ENCODE assay signal across 1 cellular context in the genomic region with DNA sequence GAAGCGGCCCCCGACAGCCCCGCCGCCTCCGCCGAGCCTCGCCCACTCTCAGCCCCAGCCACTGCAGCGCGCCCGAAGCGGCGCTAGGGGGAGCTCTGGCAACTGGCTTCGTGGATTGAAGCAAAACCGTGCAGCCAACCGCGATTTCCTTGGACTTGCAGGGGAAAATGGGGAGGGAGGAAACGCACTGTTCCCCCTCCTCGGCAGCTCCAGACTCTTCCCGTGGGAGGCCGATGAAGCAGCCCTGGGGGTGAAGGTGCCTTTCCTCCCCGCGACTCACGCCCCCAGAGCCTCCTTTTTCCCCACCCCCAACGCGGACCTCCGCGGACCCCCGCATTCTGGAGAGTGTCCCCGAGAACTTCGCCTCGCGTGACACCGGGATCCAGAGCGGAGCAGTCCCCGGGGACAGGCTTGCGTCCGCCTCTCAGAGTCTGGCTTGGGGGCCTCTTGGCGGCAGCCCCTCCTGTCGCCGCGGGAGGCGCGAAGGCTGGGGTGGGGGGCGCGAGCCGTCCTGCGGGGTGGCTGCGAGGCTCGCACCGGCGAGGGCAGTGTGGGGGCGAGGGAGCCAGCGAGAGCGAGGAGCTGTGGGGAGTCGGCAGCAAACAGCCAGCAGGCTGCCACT.
TF ChIP-seq lines count a peak whose summit lies in the region.

No MANE protein-coding gene starts in this region.

TF ChIP-seq in GM12878, 131 proteins besides CTCF, POLR2A, EP300 and RAD21 (continued from another document and continues in another):
- TF ChIP-seq CBX5 (IDR thresholded peaks at IDR 0.05; ENCODE audit: low read depth) (no peak), CHD1 (IDR thresholded peaks at IDR 0.05; ENCODE audit: low read depth, low read length) (no peak), SIX5 (IDR thresholded peaks at IDR 0.05; ENCODE audit: low read depth, low read length, severe bottlenecking) (no peak), CBX3 (IDR thresholded peaks at IDR 0.05; ENCODE audit: borderline replicate concordance, low read depth) (no peak), NRF1 (conservative IDR thresholded peaks at IDR 0.05; ENCODE audit: low read depth, low read length) (no peak; the same call in 1 of the 2 replicates), POLR2AphosphoS2 (IDR thresholded peaks at IDR 0.05; ENCODE audit: low read depth, low read length) (no peak), LARP7 (IDR thresholded peaks at IDR 0.05) (peak; percentile 55; the same call in 1 of the 2 replicates), IKZF1 (conservative IDR thresholded peaks at IDR 0.05) (peak; percentile 92), STAT3 (IDR thresholded peaks at IDR 0.05; ENCODE audit: low read depth, low read length) (no peak), SMAD1 (IDR thresholded peaks at IDR 0.05; ENCODE audit: low read depth, partially characterized antibody) (no peak), GABPA (IDR thresholded peaks at IDR 0.05; ENCODE audit: low read depth) (no peak), ZNF622 (IDR thresholded peaks at IDR 0.05) (no peak), RAD51 (IDR thresholded peaks at IDR 0.05) (no peak), TCF7 (IDR thresholded peaks at IDR 0.05; ENCODE audit: borderline replicate concordance) (no peak), MYB (IDR thresholded peaks at IDR 0.05; ENCODE audit: borderline replicate concordance, low read depth, low read length) (no peak), ASH2L (IDR thresholded peaks at IDR 0.05; ENCODE audit: borderline replicate concordance, low read depth) (no peak), MXI1 (IDR thresholded peaks at IDR 0.05; ENCODE audit: low read depth, low read length) (no peak), ATF7 (IDR thresholded peaks at IDR 0.05; ENCODE audit: low read depth) (no peak), NR2C1 (IDR thresholded peaks at IDR 0.05) (no peak), NFYA (IDR thresholded peaks at IDR 0.05; ENCODE audit: borderline replicate concordance, low read depth, low read length) (no peak), NFIC (IDR thresholded peaks at IDR 0.05; ENCODE audit: low read depth, low read length) (no peak), BMI1 (IDR thresholded peaks at IDR 0.05; ENCODE audit: borderline replicate concordance) (no peak), RFX5 (IDR thresholded peaks at IDR 0.05; ENCODE audit: low read depth, low read length) (no peak), CREB1 (IDR thresholded peaks at IDR 0.05; ENCODE audit: low read depth) (0 out of 2 replicates have a peak, but pooled peaks have one; percentile 23), ZNF274 (IDR thresholded peaks at IDR 0.05; ENCODE audit: insufficient read depth, insufficient read length) (no peak), SREBF1 (IDR thresholded peaks at IDR 0.05; ENCODE audit: low read length) (no peak), HCFC1 (IDR thresholded peaks at IDR 0.05; ENCODE audit: low read length) (no peak), ZBED1 (IDR thresholded peaks at IDR 0.05; ENCODE audit: borderline replicate concordance) (no peak), SIN3A (IDR thresholded peaks at IDR 0.05; ENCODE audit: low read depth, low read length) (no peak), SMARCA5 (IDR thresholded peaks at IDR 0.05) (peak; percentile 80), FOXM1 (IDR thresholded peaks at IDR 0.05; ENCODE audit: low read depth, low read length) (no peak), RBBP5 (conservative IDR thresholded peaks at IDR 0.05) (no peak), MTA3 (IDR thresholded peaks at IDR 0.05; ENCODE audit: borderline replicate concordance, low read length) (no peak), CREM (IDR thresholded peaks at IDR 0.05; ENCODE audit: low read depth) (0 out of 2 replicates have a peak, but pooled peaks have one; percentile 25), NFXL1 (IDR thresholded peaks at IDR 0.05; ENCODE audit: borderline replicate concordance) (no peak), EGR1 (IDR thresholded peaks at IDR 0.05; ENCODE audit: borderline replicate concordance in 1 of 2, low read depth in 2 of 2, low read length in 2 of 2) (peak in 1 of 2 experiments; percentile 93; a peak in 2 of 3 replicates), BHLHE40 (IDR thresholded peaks at IDR 0.05; ENCODE audit: borderline replicate concordance in 1 of 2, low read depth in 2 of 2, low read length in 1 of 2) (peak; percentile 71 to 75; a peak in 3 of 4 replicates), CEBPB (IDR thresholded peaks at IDR 0.05; ENCODE audit: borderline replicate concordance in 1 of 2, low read depth in 2 of 2, low read length in 2 of 2) (no peak), ZNF207 (IDR thresholded peaks at IDR 0.05; ENCODE audit: borderline replicate concordance) (0 out of 2 replicates have a peak, but pooled peaks have one; percentile 40), SMC3 (IDR thresholded peaks at IDR 0.05; ENCODE audit: borderline replicate concordance, low read length) (peak; percentile 78)
- TF ChIP-seq, protein P1, sequence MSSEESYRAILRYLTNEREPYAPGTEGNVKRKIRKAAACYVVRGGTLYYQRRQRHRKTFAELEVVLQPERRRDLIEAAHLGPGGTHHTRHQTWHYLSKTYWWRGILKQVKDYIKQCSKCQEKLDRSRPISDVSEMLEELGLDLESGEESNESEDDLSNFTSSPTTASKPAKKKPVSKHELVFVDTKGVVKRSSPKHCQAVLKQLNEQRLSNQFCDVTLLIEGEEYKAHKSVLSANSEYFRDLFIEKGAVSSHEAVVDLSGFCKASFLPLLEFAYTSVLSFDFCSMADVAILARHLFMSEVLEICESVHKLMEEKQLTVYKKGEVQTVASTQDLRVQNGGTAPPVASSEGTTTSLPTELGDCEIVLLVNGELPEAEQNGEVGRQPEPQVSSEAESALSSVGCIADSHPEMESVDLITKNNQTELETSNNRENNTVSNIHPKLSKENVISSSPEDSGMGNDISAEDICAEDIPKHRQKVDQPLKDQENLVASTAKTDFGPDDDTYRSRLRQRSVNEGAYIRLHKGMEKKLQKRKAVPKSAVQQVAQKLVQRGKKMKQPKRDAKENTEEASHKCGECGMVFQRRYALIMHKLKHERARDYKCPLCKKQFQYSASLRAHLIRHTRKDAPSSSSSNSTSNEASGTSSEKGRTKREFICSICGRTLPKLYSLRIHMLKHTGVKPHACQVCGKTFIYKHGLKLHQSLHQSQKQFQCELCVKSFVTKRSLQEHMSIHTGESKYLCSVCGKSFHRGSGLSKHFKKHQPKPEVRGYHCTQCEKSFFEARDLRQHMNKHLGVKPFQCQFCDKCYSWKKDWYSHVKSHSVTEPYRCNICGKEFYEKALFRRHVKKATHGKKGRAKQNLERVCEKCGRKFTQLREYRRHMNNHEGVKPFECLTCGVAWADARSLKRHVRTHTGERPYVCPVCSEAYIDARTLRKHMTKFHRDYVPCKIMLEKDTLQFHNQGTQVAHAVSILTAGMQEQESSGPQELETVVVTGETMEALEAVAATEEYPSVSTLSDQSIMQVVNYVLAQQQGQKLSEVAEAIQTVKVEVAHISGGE (CRISPR knock-in tag; IDR thresholded peaks at IDR 0.05) = no peak
- TF ChIP-seq, protein P2, sequence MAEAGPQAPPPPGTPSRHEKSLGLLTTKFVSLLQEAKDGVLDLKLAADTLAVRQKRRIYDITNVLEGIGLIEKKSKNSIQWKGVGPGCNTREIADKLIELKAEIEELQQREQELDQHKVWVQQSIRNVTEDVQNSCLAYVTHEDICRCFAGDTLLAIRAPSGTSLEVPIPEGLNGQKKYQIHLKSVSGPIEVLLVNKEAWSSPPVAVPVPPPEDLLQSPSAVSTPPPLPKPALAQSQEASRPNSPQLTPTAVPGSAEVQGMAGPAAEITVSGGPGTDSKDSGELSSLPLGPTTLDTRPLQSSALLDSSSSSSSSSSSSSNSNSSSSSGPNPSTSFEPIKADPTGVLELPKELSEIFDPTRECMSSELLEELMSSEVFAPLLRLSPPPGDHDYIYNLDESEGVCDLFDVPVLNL (IDR thresholded peaks at IDR 0.05; ENCODE audit: low read depth, low read length) = no peak
- TF ChIP-seq, protein P3, sequence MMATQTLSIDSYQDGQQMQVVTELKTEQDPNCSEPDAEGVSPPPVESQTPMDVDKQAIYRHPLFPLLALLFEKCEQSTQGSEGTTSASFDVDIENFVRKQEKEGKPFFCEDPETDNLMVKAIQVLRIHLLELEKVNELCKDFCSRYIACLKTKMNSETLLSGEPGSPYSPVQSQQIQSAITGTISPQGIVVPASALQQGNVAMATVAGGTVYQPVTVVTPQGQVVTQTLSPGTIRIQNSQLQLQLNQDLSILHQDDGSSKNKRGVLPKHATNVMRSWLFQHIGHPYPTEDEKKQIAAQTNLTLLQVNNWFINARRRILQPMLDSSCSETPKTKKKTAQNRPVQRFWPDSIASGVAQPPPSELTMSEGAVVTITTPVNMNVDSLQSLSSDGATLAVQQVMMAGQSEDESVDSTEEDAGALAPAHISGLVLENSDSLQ (IDR thresholded peaks at IDR 0.05) = no peak
- TF ChIP-seq, protein P4, sequence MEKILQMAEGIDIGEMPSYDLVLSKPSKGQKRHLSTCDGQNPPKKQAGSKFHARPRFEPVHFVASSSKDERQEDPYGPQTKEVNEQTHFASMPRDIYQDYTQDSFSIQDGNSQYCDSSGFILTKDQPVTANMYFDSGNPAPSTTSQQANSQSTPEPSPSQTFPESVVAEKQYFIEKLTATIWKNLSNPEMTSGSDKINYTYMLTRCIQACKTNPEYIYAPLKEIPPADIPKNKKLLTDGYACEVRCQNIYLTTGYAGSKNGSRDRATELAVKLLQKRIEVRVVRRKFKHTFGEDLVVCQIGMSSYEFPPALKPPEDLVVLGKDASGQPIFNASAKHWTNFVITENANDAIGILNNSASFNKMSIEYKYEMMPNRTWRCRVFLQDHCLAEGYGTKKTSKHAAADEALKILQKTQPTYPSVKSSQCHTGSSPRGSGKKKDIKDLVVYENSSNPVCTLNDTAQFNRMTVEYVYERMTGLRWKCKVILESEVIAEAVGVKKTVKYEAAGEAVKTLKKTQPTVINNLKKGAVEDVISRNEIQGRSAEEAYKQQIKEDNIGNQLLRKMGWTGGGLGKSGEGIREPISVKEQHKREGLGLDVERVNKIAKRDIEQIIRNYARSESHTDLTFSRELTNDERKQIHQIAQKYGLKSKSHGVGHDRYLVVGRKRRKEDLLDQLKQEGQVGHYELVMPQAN (conservative IDR thresholded peaks at IDR 0.05) = peak; percentile 40; the same call in 1 of the 2 replicates
- TF ChIP-seq, protein P5, sequence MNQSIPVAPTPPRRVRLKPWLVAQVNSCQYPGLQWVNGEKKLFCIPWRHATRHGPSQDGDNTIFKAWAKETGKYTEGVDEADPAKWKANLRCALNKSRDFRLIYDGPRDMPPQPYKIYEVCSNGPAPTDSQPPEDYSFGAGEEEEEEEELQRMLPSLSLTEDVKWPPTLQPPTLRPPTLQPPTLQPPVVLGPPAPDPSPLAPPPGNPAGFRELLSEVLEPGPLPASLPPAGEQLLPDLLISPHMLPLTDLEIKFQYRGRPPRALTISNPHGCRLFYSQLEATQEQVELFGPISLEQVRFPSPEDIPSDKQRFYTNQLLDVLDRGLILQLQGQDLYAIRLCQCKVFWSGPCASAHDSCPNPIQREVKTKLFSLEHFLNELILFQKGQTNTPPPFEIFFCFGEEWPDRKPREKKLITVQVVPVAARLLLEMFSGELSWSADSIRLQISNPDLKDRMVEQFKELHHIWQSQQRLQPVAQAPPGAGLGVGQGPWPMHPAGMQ (IDR thresholded peaks at IDR 0.05; ENCODE audit: borderline replicate concordance) = peak; percentile 18; the same call in 1 of the 2 replicates
- TF ChIP-seq, protein P6, sequence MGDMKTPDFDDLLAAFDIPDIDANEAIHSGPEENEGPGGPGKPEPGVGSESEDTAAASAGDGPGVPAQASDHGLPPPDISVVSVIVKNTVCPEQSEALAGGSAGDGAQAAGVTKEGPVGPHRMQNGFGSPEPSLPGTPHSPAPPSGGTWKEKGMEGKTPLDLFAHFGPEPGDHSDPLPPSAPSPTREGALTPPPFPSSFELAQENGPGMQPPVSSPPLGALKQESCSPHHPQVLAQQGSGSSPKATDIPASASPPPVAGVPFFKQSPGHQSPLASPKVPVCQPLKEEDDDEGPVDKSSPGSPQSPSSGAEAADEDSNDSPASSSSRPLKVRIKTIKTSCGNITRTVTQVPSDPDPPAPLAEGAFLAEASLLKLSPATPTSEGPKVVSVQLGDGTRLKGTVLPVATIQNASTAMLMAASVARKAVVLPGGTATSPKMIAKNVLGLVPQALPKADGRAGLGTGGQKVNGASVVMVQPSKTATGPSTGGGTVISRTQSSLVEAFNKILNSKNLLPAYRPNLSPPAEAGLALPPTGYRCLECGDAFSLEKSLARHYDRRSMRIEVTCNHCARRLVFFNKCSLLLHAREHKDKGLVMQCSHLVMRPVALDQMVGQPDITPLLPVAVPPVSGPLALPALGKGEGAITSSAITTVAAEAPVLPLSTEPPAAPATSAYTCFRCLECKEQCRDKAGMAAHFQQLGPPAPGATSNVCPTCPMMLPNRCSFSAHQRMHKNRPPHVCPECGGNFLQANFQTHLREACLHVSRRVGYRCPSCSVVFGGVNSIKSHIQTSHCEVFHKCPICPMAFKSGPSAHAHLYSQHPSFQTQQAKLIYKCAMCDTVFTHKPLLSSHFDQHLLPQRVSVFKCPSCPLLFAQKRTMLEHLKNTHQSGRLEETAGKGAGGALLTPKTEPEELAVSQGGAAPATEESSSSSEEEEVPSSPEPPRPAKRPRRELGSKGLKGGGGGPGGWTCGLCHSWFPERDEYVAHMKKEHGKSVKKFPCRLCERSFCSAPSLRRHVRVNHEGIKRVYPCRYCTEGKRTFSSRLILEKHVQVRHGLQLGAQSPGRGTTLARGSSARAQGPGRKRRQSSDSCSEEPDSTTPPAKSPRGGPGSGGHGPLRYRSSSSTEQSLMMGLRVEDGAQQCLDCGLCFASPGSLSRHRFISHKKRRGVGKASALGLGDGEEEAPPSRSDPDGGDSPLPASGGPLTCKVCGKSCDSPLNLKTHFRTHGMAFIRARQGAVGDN (IDR thresholded peaks at IDR 0.05) = no peak
- TF ChIP-seq, protein P7, sequence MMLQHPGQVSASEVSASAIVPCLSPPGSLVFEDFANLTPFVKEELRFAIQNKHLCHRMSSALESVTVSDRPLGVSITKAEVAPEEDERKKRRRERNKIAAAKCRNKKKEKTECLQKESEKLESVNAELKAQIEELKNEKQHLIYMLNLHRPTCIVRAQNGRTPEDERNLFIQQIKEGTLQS (IDR thresholded peaks at IDR 0.05; ENCODE audit: borderline replicate concordance, extremely low read depth, low read depth, low read length) = no peak
- TF ChIP-seq, protein P8, sequence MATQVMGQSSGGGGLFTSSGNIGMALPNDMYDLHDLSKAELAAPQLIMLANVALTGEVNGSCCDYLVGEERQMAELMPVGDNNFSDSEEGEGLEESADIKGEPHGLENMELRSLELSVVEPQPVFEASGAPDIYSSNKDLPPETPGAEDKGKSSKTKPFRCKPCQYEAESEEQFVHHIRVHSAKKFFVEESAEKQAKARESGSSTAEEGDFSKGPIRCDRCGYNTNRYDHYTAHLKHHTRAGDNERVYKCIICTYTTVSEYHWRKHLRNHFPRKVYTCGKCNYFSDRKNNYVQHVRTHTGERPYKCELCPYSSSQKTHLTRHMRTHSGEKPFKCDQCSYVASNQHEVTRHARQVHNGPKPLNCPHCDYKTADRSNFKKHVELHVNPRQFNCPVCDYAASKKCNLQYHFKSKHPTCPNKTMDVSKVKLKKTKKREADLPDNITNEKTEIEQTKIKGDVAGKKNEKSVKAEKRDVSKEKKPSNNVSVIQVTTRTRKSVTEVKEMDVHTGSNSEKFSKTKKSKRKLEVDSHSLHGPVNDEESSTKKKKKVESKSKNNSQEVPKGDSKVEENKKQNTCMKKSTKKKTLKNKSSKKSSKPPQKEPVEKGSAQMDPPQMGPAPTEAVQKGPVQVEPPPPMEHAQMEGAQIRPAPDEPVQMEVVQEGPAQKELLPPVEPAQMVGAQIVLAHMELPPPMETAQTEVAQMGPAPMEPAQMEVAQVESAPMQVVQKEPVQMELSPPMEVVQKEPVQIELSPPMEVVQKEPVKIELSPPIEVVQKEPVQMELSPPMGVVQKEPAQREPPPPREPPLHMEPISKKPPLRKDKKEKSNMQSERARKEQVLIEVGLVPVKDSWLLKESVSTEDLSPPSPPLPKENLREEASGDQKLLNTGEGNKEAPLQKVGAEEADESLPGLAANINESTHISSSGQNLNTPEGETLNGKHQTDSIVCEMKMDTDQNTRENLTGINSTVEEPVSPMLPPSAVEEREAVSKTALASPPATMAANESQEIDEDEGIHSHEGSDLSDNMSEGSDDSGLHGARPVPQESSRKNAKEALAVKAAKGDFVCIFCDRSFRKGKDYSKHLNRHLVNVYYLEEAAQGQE (IDR thresholded peaks at IDR 0.05; ENCODE audit: low read depth, low read length) = no peak
